Comparison of ENCODE assay signal across 1 cellular context in the genomic region with DNA sequence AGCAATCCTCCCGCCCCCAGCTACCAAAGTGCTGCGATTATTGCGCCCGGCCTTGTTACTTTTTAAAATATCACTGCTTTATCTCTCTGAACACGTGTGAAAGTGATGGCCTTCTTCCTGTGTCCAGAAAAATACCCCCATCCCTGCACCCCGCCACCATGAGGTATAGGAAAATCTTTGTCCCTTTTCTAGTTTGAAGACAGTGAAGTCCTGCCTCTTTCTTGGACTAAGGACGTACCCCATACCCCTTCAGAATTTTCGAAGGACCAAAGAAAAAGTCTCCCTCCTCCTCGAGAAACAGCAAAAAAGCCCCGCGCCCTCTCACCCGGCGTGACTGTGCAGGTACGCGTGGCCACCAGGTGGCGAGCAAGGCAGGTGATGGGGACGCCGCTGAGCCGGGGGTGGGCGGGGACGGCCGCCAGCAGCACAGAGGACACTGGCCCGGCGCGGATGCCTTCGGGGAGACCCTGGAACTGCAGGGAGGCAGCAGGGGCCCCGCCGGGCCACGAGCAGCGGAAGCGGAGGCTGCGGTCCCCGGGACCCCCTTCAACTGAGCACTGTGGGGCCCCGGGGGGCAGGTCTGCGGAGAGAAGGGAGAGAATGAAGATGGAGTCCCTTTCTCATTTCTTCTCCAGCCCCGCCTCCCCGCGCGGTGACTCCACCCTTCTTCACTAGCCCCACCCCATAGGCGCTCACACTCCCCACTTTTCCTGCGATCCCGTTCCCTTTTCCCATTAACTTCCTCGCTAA.
A peak's percentile ranks its signal among the peaks of the same experiment; 100 is the strongest.
TF ChIP-seq lines count a peak whose summit lies in the region.

No MANE protein-coding gene starts in this region.

TF ChIP-seq in K562, 482 proteins besides CTCF, POLR2A, EP300 and RAD21 (continued from another document):
- no peak for TF ChIP-seq TOE1 (IDR thresholded peaks at IDR 0.05; ENCODE audit: borderline replicate concordance)
- no peak for TF ChIP-seq TOE1 (CRISPR knock-in tag; IDR thresholded peaks at IDR 0.05; ENCODE audit: borderline replicate concordance, low read depth)
- TF ChIP-seq, protein P1, sequence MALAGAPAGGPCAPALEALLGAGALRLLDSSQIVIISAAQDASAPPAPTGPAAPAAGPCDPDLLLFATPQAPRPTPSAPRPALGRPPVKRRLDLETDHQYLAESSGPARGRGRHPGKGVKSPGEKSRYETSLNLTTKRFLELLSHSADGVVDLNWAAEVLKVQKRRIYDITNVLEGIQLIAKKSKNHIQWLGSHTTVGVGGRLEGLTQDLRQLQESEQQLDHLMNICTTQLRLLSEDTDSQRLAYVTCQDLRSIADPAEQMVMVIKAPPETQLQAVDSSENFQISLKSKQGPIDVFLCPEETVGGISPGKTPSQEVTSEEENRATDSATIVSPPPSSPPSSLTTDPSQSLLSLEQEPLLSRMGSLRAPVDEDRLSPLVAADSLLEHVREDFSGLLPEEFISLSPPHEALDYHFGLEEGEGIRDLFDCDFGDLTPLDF (CRISPR knock-in tag; IDR thresholded peaks at IDR 0.05) = 0 out of 2 replicates have a peak, but pooled peaks have one; percentile 16
- TF ChIP-seq, protein P2, sequence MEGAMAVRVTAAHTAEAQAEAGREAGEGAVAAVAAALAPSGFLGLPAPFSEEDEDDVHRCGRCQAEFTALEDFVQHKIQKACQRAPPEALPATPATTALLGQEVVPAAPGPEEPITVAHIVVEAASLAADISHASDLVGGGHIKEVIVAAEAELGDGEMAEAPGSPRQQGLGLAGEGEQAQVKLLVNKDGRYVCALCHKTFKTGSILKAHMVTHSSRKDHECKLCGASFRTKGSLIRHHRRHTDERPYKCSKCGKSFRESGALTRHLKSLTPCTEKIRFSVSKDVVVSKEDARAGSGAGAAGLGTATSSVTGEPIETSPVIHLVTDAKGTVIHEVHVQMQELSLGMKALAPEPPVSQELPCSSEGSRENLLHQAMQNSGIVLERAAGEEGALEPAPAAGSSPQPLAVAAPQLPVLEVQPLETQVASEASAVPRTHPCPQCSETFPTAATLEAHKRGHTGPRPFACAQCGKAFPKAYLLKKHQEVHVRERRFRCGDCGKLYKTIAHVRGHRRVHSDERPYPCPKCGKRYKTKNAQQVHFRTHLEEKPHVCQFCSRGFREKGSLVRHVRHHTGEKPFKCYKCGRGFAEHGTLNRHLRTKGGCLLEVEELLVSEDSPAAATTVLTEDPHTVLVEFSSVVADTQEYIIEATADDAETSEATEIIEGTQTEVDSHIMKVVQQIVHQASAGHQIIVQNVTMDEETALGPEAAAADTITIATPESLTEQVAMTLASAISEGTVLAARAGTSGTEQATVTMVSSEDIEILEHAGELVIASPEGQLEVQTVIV (CRISPR knock-in tag; IDR thresholded peaks at IDR 0.05; ENCODE audit: borderline replicate concordance) = no peak
- no peak; the same call in 1 of the 2 replicates for TF ChIP-seq NCOR1 (IDR thresholded peaks at IDR 0.05)
- no peak for TF ChIP-seq ETS2 (tag; IDR thresholded peaks at IDR 0.05; ENCODE audit: borderline replicate concordance, poor library complexity, severe bottlenecking)
- TF ChIP-seq DACH1 (IDR thresholded peaks at IDR 0.05; ENCODE audit: partially characterized antibody) = no peak
- TF ChIP-seq MTA3 (IDR thresholded peaks at IDR 0.05; ENCODE audit: borderline replicate concordance) = no peak
- no peak for TF ChIP-seq POLR2H (tag; IDR thresholded peaks at IDR 0.05; ENCODE audit: low read depth)
- no peak for TF ChIP-seq MXI1 (IDR thresholded peaks at IDR 0.05; ENCODE audit: low read depth, low read length)
- TF ChIP-seq, protein P3, sequence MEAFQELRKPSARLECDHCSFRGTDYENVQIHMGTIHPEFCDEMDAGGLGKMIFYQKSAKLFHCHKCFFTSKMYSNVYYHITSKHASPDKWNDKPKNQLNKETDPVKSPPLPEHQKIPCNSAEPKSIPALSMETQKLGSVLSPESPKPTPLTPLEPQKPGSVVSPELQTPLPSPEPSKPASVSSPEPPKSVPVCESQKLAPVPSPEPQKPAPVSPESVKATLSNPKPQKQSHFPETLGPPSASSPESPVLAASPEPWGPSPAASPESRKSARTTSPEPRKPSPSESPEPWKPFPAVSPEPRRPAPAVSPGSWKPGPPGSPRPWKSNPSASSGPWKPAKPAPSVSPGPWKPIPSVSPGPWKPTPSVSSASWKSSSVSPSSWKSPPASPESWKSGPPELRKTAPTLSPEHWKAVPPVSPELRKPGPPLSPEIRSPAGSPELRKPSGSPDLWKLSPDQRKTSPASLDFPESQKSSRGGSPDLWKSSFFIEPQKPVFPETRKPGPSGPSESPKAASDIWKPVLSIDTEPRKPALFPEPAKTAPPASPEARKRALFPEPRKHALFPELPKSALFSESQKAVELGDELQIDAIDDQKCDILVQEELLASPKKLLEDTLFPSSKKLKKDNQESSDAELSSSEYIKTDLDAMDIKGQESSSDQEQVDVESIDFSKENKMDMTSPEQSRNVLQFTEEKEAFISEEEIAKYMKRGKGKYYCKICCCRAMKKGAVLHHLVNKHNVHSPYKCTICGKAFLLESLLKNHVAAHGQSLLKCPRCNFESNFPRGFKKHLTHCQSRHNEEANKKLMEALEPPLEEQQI (IDR thresholded peaks at IDR 0.05) = no peak
- TF ChIP-seq, protein P4, sequence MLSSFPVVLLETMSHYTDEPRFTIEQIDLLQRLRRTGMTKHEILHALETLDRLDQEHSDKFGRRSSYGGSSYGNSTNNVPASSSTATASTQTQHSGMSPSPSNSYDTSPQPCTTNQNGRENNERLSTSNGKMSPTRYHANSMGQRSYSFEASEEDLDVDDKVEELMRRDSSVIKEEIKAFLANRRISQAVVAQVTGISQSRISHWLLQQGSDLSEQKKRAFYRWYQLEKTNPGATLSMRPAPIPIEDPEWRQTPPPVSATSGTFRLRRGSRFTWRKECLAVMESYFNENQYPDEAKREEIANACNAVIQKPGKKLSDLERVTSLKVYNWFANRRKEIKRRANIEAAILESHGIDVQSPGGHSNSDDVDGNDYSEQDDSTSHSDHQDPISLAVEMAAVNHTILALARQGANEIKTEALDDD (IDR thresholded peaks at IDR 0.05) = no peak
- no peak for TF ChIP-seq TCF7L2 (IDR thresholded peaks at IDR 0.05; ENCODE audit: low read depth, low read length)
- 0 out of 4 replicates have a peak, but pooled peaks of 1 of the 2 experiments have one; percentile 7 for TF ChIP-seq SIN3A (IDR thresholded peaks at IDR 0.05; ENCODE audit: borderline replicate concordance in 2 of 2, control insufficient read depth in 1 of 2, low read depth in 2 of 2, low read length in 2 of 2)
- peak; percentile 33 to 61; a peak in 2 of 4 replicates for TF ChIP-seq KDM1A (IDR thresholded peaks at IDR 0.05)
- TF ChIP-seq ARHGAP35 (IDR thresholded peaks at IDR 0.05; ENCODE audit: partially characterized antibody) = no peak
